Comparison of ENCODE assay signal across 8 cellular contexts in genomic region chr1:11645670-11646265, GRCh38. TPM values are rescaled to one million over a fixed set of nuclear protein-coding genes. Genes with fewer than 3 reads are reported as not detected.
DNase-seq lines count a peak whose midpoint lies in the region; ATAC-seq and TF ChIP-seq lines count a peak whose summit lies in the region.

No MANE protein-coding gene starts in this region.

- intact Hi-C loops in mammary epithelial cell (cut with micrococcal nuclease) = loop anchor here (10.0 kb wide), 1 partner anchor 1131 kb away; no protein-coding TSS in a partner anchor

- H3K4me2 ChIP-seq in mammary epithelial cell (ENCODE audit: insufficient read depth, low read depth, low read length) = no peak overlapping the region

- H3K79me2 ChIP-seq in mammary epithelial cell (ENCODE audit: insufficient read depth, low read length) = no peaks in the 10 kb centered on the region

- no peak overlapping the region for H3K27ac Mint-ChIP-seq in WTC11

- H3K27me3 Mint-ChIP-seq in WTC11 (ENCODE audit: low read depth) = peaks cover 7% of the 10 kb centered on the region

- TF ChIP-seq CTCF in WTC11 (IDR thresholded peaks at IDR 0.05) (peak; percentile 84), mammary epithelial cell (conservative IDR thresholded peaks at IDR 0.05 in 1 of 2, IDR thresholded peaks at IDR 0.05 in 1 of 2; ENCODE audit: extremely low read depth in 1 of 2, insufficient read depth in 1 of 2, low read depth in 1 of 2, low read length in 2 of 2) (peak; percentile 71 to 78)

- H3K4me3 ChIP-seq in mammary epithelial cell (replicated peaks in 1 of 3; ENCODE audit: insufficient read depth in 1 of 3, low read depth in 2 of 3, low read length in 3 of 3) = no peak overlapping the region

- ATAC-seq in WTC11 (peak; percentile 48), HG03280 (IDR thresholded peaks at IDR 0.05; ENCODE audit: unreplicated experiment) (no peak)

- POLR2A ChIA-PET in WTC11 (lab: Charles Lee) = interaction anchor here (1.0 kb wide), 1 partner anchor 286 kb away, joined by 3 read pairs; no protein-coding TSS in a partner anchor

- in situ Hi-C loops in mammary epithelial cell (cut with MboI; ENCODE audit: low sequenced_read_pairs in 2 of 2) = loop anchor here (10.0 to 25.0 kb wide), 3 partner anchors 358 to 608 kb away; partner anchors contain the start of gene MASP2 (in 1 of the 2)

- no peaks in the 10 kb centered on the region for H3K36me3 ChIP-seq in mammary epithelial cell (ENCODE audit: insufficient read depth, low read length)

- DNase-seq in SIG-M5 treated with dmso at 0.1 percent for 504 hours (lab: John Stamatoyannopoulos, UW; ENCODE audit: unreplicated experiment) (peak; percentile 68), SIG-M5 (lab: John Stamatoyannopoulos, UW) (no peak), NCI-H2196 treated with DMSO at 0.1 percent for 48 hours (lab: John Stamatoyannopoulos, UW; ENCODE audit: unreplicated experiment) (peak; percentile 57), WTC11 (ENCODE audit: low spot score) (peak; percentile 89), mammary epithelial cell (peak; percentile 49), kidney glomerular epithelial cell (lab: John Stamatoyannopoulos, UW) (peak; percentile 37)
- peak; percentile 86 for DNase-seq in stimulated activated CD4-positive, alpha-beta T cell treated with anti-CD3 and anti-CD28 coated beads, Interleukin-4, amount 100 ng/mL, for 1 hour

- H3K4me3 Mint-ChIP-seq in WTC11 = no peak overlapping the region

- BruUV-seq in mammary epithelial cell (replicated peaks; lab: Mats Ljungman, UMichigan) = no TSS peak

- WGBS in mammary epithelial cell (ENCODE audit: low coverage, missing lambda C conversion rate) = 42% methylated on average over 8 of the region's 8 CpGs

- H3K27ac ChIP-seq in mammary epithelial cell (ENCODE audit: insufficient read depth, low read depth, low read length) = no peak overlapping the region

- H3K9me3 ChIP-seq in mammary epithelial cell (replicated peaks; ENCODE audit: insufficient read depth, low read length) = no peaks in the 10 kb centered on the region

- H3K36me3 Mint-ChIP-seq in WTC11 = no peaks in the 10 kb centered on the region

- H3K27me3 ChIP-seq in mammary epithelial cell (ENCODE audit: insufficient read depth, low read length) = no peaks in the 10 kb centered on the region

- no peaks in the 10 kb centered on the region for H3K9me3 Mint-ChIP-seq in WTC11

- CTCF ChIA-PET in WTC11 (lab: Charles Lee) = interaction anchor here (0.5 to 4.9 kb wide), 67 partner anchors 8 to 608 kb away, joined by 3 to 40 read pairs (median 5); partner anchors contain the start of genes AGTRAP, DISP3, EXOSC10 and FBXO2
- CTCF ChIA-PET in mammary epithelial cell (lab: Charles Lee; ENCODE audit: low non-redundant PET) = interaction anchor here (0.6 to 1.0 kb wide), 3 partner anchors 427 to 608 kb away, joined by 3 to 7 read pairs (median 4); no protein-coding TSS in a partner anchor

- H4K20me1 ChIP-seq in mammary epithelial cell (ENCODE audit: insufficient read depth, low read length) = no peaks in the 10 kb centered on the region

- H3K9ac ChIP-seq in mammary epithelial cell (ENCODE audit: insufficient read depth, low read length) = no peak overlapping the region

- H2AFZ ChIP-seq in mammary epithelial cell (ENCODE audit: low read depth, low read length) = no peak overlapping the region

- peaks cover 13% of the 10 kb centered on the region for H3K4me1 Mint-ChIP-seq in WTC11

- dilution Hi-C loops in mammary epithelial cell (cut with HindIII; ENCODE audit: low sequenced_read_pairs) = no loop called here

- H3K4me1 ChIP-seq in mammary epithelial cell (ENCODE audit: insufficient read depth, low read length) = no peaks in the 10 kb centered on the region

TF ChIP-seq in WTC11, 78 proteins besides CTCF, POLR2A, EP300 and RAD21 (continues in another document):
- TF ChIP-seq HMGXB4 (CRISPR knock-in tag; IDR thresholded peaks at IDR 0.05) = no peak
- TF ChIP-seq, protein P1, sequence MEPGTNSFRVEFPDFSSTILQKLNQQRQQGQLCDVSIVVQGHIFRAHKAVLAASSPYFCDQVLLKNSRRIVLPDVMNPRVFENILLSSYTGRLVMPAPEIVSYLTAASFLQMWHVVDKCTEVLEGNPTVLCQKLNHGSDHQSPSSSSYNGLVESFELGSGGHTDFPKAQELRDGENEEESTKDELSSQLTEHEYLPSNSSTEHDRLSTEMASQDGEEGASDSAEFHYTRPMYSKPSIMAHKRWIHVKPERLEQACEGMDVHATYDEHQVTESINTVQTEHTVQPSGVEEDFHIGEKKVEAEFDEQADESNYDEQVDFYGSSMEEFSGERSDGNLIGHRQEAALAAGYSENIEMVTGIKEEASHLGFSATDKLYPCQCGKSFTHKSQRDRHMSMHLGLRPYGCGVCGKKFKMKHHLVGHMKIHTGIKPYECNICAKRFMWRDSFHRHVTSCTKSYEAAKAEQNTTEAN (CRISPR knock-in tag; IDR thresholded peaks at IDR 0.05) = no peak
- no peak for TF ChIP-seq CREM (CRISPR knock-in tag; IDR thresholded peaks at IDR 0.05)
- TF ChIP-seq SMAD4 (CRISPR knock-in tag; IDR thresholded peaks at IDR 0.05) = no peak
- no peak for TF ChIP-seq NFATC4 (CRISPR knock-in tag; IDR thresholded peaks at IDR 0.05)
- no peak for TF ChIP-seq SP1 (CRISPR knock-in tag; conservative IDR thresholded peaks at IDR 0.05)
- TF ChIP-seq ZNF121 (CRISPR knock-in tag; IDR thresholded peaks at IDR 0.05) = no peak
- TF ChIP-seq ESRRA (CRISPR knock-in tag; IDR thresholded peaks at IDR 0.05; ENCODE audit: borderline replicate concordance) = no peak
- TF ChIP-seq, protein P2, sequence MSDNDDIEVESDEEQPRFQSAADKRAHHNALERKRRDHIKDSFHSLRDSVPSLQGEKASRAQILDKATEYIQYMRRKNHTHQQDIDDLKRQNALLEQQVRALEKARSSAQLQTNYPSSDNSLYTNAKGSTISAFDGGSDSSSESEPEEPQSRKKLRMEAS (CRISPR knock-in tag; IDR thresholded peaks at IDR 0.05) = no peak
- no peak for TF ChIP-seq PRDM15 (CRISPR knock-in tag; IDR thresholded peaks at IDR 0.05)

RNA-seq across cellular contexts. Expression of gene FBXO2, which starts 8.5 kb away (rescaled TPM):
- total RNA-seq in WTC11 (2021) = 58.2 to 68.2 TPM (median 63.7 TPM) in 3 replicates
- total RNA-seq in mammary epithelial cell = 100 to 1,000 TPM in 1 of 2 donors, 10 to 100 TPM in 1; 67.3 to 138 TPM
- 113 TPM for polyA plus RNA-seq in mammary epithelial cell
- polyA minus RNA-seq in mammary epithelial cell = 20.6 TPM

RNA-seq across cellular contexts. Expression of gene FBXO44, which starts 8.9 kb away (rescaled TPM):
- 34.9 to 45.6 TPM (median 40.6 TPM) in 3 replicates for total RNA-seq in WTC11 (2021)
- 10 to 100 TPM; 21.3 to 28.7 TPM for total RNA-seq in mammary epithelial cell
- polyA plus RNA-seq in mammary epithelial cell = 20.8 TPM
- 17.8 TPM for polyA minus RNA-seq in mammary epithelial cell

RNA-seq across cellular contexts. Expression of gene FBXO6, which starts 18.2 kb away (rescaled TPM):
- total RNA-seq in WTC11 (2021) (0.74 to 1.3 TPM (median 1.1 TPM) in 3 replicates), mammary epithelial cell (10 to 100 TPM in 1 of 2 donors, 1 to 10 TPM in 1; 8.7 to 10.7 TPM)
- 6.8 TPM for polyA plus RNA-seq in mammary epithelial cell
- 4.7 TPM for polyA minus RNA-seq in mammary epithelial cell

RNA-seq across cellular contexts. Expression of gene MAD2L2, which starts 35.2 kb away (rescaled TPM):
- total RNA-seq in WTC11 (2021) (283 to 312 TPM (median 305 TPM) in 3 replicates), mammary epithelial cell (10 to 100 TPM; 44.5 to 45.9 TPM)
- 57.7 TPM for polyA plus RNA-seq in mammary epithelial cell
- 47.4 TPM for polyA minus RNA-seq in mammary epithelial cell

RNA-seq across cellular contexts. Expression of gene DRAXIN, which starts 45.7 kb away (rescaled TPM):
- total RNA-seq in WTC11 (2021) = 12.0 to 13.4 TPM (median 13.3 TPM) in 3 replicates
- 1 to 10 TPM in 1 of 2 donors, under 1 TPM in 1; 0.07 to 6.3 TPM for total RNA-seq in mammary epithelial cell
- 0.07 TPM for polyA plus RNA-seq in mammary epithelial cell
- not detected for polyA minus RNA-seq in mammary epithelial cell
